11 cellular contexts compared by ENCODE assay signal in the genomic region with DNA sequence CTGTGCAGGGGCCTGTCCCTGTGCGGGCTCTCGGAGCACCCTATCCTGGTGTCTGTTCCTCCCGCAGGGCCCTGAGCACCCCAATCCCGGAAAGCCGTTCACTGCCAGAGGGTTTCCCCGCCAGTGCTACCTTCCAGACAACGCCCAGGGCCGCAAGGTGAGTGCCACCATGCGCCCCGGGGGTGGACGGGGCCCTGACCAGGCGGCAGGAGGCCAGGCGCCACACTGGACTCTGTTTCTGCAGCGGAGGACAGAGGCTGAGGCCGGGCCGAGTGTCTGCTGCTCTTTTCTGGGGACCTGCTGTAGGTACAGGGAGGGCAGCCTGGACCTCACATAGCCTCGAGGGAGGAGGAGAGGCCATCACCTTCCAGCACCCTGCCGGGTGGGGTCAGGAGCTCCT. TPM values are rescaled to one million over a fixed set of nuclear protein-coding genes. Genes with fewer than 3 reads are reported as not detected.
"Had no signal": no experiment of that assay in that cellular context is flagged by ENCODE, and none has a peak within 500 bp of the region (broad histone marks: within the 10 kb centered on the region; RNA-seq: fewer than 3 reads in every experiment).

No MANE protein-coding gene starts in this region.

RNA-seq across cellular contexts. Expression of a gene that starts 28.0 kb away (rescaled TPM):
- total RNA-seq: activated B cell treated with CpG ODN at 0.5 μM for 24 hours; activated CD4-positive, alpha-beta memory T cell treated with anti-CD3 and anti-CD28 coated beads, Interleukin-2, amount 10 ng/mL, durations not matched to agents 7 days and 5 days; activated CD4-positive, alpha-beta T cell treated with anti-CD3 and anti-CD28 coated beads, Interleukin-2, amount 10 ng/mL, durations not matched to agents 7 days and 5 days; activated CD8-positive, alpha-beta memory T cell treated with anti-CD3 and anti-CD28 coated beads for 36 hours; activated CD8-positive, alpha-beta T cell treated with anti-CD3 and anti-CD28 coated beads, Interleukin-2, amount 10 ng/mL, durations not matched to agents 7 days and 5 days; activated naive CD8-positive, alpha-beta T cell treated with anti-CD3 and anti-CD28 coated beads, Interleukin-2, amount 10 ng/mL, durations not matched to agents 7 days and 5 days; activated T-helper 2 cell treated with anti-CD3 and anti-CD28 coated beads, Interferon-gamma antibody, Interleukin-2, Interleukin-4, amounts not matched to agents 10 μg/mL and 5 μg/mL and 100 μg/mL, durations not matched to agents 14 hours and 24 hours and 36 hours; ascending aorta; bronchial epithelial cell; cardiac muscle cell had no signal
- polyA plus RNA-seq: adipose tissue, cardiac muscle cell had no signal

RNA-seq across cellular contexts. Expression of a gene that starts 58.2 kb away (rescaled TPM):
- total RNA-seq: ascending aorta, bronchial epithelial cell had no signal
